1 cellular context compared by ENCODE assay signal in the genomic region with DNA sequence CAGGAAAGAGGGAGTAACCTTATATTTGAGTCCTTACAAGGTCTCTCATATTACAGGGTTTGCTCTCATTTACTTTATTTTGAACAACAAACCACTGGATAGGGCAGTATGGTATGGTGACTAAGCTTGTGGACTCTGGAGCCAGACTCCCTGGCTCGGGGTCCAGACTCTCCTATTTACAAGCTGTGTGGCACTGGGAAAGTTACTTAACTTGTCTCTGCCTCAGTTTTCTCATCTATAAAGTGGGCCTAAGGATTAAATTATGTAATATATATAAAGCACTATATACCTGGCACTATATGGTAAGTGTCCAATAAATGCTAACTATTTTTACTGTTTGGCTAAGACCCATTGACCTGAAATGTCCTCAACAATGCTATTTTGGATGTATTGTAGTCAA.
TF ChIP-seq lines count a peak whose summit lies in the region.

No MANE protein-coding gene starts in this region.

TF ChIP-seq in GM23338, 12 proteins besides CTCF, POLR2A, EP300 and RAD21 (continued from another document):
- TF ChIP-seq, protein P1, sequence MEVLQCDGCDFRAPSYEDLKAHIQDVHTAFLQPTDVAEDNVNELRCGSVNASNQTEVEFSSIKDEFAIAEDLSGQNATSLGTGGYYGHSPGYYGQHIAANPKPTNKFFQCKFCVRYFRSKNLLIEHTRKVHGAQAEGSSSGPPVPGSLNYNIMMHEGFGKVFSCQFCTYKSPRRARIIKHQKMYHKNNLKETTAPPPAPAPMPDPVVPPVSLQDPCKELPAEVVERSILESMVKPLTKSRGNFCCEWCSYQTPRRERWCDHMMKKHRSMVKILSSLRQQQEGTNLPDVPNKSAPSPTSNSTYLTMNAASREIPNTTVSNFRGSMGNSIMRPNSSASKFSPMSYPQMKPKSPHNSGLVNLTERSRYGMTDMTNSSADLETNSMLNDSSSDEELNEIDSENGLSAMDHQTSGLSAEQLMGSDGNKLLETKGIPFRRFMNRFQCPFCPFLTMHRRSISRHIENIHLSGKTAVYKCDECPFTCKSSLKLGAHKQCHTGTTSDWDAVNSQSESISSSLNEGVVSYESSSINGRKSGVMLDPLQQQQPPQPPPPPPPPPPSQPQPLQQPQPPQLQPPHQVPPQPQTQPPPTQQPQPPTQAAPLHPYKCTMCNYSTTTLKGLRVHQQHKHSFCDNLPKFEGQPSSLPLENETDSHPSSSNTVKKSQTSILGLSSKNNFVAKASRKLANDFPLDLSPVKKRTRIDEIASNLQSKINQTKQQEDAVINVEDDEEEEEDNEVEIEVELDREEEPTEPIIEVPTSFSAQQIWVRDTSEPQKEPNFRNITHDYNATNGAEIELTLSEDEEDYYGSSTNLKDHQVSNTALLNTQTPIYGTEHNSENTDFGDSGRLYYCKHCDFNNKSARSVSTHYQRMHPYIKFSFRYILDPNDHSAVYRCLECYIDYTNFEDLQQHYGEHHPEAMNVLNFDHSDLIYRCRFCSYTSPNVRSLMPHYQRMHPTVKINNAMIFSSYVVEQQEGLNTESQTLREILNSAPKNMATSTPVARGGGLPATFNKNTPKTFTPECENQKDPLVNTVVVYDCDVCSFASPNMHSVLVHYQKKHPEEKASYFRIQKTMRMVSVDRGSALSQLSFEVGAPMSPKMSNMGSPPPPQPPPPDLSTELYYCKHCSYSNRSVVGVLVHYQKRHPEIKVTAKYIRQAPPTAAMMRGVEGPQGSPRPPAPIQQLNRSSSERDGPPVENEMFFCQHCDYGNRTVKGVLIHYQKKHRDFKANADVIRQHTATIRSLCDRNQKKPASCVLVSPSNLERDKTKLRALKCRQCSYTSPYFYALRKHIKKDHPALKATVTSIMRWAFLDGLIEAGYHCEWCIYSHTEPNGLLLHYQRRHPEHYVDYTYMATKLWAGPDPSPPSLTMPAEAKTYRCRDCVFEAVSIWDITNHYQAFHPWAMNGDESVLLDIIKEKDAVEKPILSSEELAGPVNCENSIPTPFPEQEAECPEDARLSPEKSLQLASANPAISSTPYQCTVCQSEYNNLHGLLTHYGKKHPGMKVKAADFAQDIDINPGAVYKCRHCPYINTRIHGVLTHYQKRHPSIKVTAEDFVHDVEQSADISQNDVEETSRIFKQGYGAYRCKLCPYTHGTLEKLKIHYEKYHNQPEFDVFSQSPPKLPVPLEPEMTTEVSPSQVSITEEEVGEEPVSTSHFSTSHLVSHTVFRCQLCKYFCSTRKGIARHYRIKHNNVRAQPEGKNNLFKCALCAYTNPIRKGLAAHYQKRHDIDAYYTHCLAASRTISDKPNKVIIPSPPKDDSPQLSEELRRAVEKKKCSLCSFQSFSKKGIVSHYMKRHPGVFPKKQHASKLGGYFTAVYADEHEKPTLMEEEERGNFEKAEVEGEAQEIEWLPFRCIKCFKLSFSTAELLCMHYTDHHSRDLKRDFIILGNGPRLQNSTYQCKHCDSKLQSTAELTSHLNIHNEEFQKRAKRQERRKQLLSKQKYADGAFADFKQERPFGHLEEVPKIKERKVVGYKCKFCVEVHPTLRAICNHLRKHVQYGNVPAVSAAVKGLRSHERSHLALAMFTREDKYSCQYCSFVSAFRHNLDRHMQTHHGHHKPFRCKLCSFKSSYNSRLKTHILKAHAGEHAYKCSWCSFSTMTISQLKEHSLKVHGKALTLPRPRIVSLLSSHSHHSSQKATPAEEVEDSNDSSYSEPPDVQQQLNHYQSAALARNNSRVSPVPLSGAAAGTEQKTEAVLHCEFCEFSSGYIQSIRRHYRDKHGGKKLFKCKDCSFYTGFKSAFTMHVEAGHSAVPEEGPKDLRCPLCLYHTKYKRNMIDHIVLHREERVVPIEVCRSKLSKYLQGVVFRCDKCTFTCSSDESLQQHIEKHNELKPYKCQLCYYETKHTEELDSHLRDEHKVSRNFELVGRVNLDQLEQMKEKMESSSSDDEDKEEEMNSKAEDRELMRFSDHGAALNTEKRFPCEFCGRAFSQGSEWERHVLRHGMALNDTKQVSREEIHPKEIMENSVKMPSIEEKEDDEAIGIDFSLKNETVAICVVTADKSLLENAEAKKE (CRISPR knock-in tag; IDR thresholded peaks at IDR 0.05) = no peak
- TF ChIP-seq POLR2AphosphoS5 (IDR thresholded peaks at IDR 0.05; ENCODE audit: low read depth) (no peak), CREB1 (CRISPR knock-in tag; IDR thresholded peaks at IDR 0.05; ENCODE audit: low read depth) (no peak), NANOG (IDR thresholded peaks at IDR 0.05; ENCODE audit: borderline replicate concordance) (no peak)
- TF ChIP-seq, protein P2, sequence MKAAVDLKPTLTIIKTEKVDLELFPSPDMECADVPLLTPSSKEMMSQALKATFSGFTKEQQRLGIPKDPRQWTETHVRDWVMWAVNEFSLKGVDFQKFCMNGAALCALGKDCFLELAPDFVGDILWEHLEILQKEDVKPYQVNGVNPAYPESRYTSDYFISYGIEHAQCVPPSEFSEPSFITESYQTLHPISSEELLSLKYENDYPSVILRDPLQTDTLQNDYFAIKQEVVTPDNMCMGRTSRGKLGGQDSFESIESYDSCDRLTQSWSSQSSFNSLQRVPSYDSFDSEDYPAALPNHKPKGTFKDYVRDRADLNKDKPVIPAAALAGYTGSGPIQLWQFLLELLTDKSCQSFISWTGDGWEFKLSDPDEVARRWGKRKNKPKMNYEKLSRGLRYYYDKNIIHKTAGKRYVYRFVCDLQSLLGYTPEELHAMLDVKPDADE (IDR thresholded peaks at IDR 0.05) = no peak
- TF ChIP-seq, protein P3, sequence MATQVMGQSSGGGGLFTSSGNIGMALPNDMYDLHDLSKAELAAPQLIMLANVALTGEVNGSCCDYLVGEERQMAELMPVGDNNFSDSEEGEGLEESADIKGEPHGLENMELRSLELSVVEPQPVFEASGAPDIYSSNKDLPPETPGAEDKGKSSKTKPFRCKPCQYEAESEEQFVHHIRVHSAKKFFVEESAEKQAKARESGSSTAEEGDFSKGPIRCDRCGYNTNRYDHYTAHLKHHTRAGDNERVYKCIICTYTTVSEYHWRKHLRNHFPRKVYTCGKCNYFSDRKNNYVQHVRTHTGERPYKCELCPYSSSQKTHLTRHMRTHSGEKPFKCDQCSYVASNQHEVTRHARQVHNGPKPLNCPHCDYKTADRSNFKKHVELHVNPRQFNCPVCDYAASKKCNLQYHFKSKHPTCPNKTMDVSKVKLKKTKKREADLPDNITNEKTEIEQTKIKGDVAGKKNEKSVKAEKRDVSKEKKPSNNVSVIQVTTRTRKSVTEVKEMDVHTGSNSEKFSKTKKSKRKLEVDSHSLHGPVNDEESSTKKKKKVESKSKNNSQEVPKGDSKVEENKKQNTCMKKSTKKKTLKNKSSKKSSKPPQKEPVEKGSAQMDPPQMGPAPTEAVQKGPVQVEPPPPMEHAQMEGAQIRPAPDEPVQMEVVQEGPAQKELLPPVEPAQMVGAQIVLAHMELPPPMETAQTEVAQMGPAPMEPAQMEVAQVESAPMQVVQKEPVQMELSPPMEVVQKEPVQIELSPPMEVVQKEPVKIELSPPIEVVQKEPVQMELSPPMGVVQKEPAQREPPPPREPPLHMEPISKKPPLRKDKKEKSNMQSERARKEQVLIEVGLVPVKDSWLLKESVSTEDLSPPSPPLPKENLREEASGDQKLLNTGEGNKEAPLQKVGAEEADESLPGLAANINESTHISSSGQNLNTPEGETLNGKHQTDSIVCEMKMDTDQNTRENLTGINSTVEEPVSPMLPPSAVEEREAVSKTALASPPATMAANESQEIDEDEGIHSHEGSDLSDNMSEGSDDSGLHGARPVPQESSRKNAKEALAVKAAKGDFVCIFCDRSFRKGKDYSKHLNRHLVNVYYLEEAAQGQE (IDR thresholded peaks at IDR 0.05; ENCODE audit: unreplicated experiment) = no peak
